ENCODE assay signal across 8 cellular contexts in genomic region chr1:87131809-87132663, GRCh38.
DNase-seq lines count a peak whose midpoint lies in the region; ATAC-seq and TF ChIP-seq lines count a peak whose summit lies in the region.

No MANE protein-coding gene starts in this region.

- DNase-seq in AG08395 (ENCODE audit: low spot score) (peak; percentile 88), NCI-H2196 treated with DMSO at 0.1 percent for 48 hours (lab: John Stamatoyannopoulos, UW; ENCODE audit: unreplicated experiment) (peak; percentile 48), choroid plexus epithelial cell (ENCODE audit: low read depth) (peak; percentile 84), left lobe of liver (ENCODE audit: low spot score) (peak; percentile 82)
- peak; percentile 70 to 73 for DNase-seq in activated CD4-positive, alpha-beta T cell treated with anti-CD3 and anti-CD28 coated beads for 4 hours
- DNase-seq in stimulated activated CD4-positive, alpha-beta T cell treated with anti-CD3 and anti-CD28 coated beads, Interleukin-2, amount 100 ng/mL, for 4 hours (ENCODE audit: low read depth) = peak; percentile 57

- ATAC-seq in GM18517 (IDR thresholded peaks at IDR 0.05; ENCODE audit: unreplicated experiment) (peak; percentile 93), HG03060 (IDR thresholded peaks at IDR 0.05; ENCODE audit: low read depth, unreplicated experiment) (peak; percentile 94), left lobe of liver (peak; percentile 99)

- peak; percentile 92 for TF ChIP-seq CTCF in choroid plexus epithelial cell (conservative IDR thresholded peaks at IDR 0.05; ENCODE audit: low read depth, low read length)

- H3K4me3 ChIP-seq in choroid plexus epithelial cell (ENCODE audit: low read depth, low read length) = peak overlapping the region; percentile 54

Comparison
In these comparisons a context has a peak if more than half of its experiments do, and no peak if none do; other contexts are left out.
1. Peak in every context shown above with its lines: DNase-seq, ATAC-seq and H3K4me3 ChIP-seq.